ENCODE assay signal across 9 cellular contexts in the genomic region with DNA sequence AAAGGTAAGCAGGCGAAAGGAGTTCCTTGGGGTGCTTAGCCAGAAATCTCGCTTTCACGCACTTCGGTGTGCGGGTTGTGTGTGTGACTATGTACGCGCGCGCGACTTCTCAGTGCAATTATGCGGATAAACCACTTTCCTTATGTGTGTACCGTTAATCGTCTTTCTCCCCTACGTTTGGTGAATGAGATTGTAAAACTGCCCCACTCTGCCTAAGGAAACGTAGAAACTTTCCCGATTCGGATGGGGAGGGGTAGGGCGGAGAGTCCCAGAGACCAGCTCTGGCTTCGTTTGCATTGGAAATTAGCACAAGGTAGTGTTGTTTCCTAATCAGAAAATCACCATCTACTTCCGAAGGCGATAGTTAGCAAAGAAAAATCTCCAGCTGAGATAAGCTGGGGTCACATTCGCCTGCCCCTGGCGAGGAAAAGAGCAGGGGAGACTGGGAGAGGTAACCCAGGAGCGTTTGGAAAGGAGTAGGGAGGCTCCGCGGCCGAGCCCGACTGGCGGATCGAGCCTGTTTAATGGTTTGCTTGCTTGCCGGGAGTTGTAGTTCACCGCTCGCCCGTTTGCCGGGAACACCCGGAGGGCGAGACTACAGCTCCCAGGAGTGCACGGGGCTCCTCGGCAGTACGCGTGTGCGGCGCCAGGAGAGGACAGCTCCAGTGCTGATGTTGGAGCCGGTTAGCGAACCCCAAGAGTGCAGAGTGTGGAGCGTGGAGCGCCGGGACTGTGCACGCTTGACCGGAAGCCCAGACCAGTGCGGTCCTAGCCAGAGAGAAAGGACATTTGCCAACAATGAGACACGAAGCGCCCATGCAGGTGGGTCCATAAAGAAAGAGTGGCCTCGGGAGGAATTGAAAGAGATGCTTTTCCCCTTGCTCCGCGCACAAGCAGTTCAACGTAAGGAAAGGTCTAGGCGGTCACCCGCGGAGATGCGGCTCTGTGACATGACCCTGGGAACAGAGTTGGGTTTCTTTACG. TPM values are rescaled to one million over a fixed set of nuclear protein-coding genes. Genes with fewer than 3 reads are reported as not detected.
DNase-seq lines count a peak whose midpoint lies in the region; ATAC-seq lines count a peak whose summit lies in the region.
"Had no signal": no experiment of that assay in that cellular context is flagged by ENCODE, and none has a peak within 500 bp of the region (broad histone marks: within the 10 kb centered on the region; RNA-seq: fewer than 3 reads in every experiment).

A gene with protein sequence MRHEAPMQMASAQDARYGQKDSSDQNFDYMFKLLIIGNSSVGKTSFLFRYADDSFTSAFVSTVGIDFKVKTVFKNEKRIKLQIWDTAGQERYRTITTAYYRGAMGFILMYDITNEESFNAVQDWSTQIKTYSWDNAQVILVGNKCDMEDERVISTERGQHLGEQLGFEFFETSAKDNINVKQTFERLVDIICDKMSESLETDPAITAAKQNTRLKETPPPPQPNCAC (plus strand): TSS at position 665 of the 983 bp plus-strand sequence. CDS start 134 bp downstream, at position 799.

- H3K4me1 ChIP-seq in CD8-positive, alpha-beta memory T cell (ENCODE audit: insufficient read depth, low read length): no peaks in the 10 kb centered on the region

- H3K27me3 Mint-ChIP-seq in CD8-positive, alpha-beta memory T cell: peaks cover 29 to 36% of the 10 kb centered on the region in 2 donors
- peaks cover 44% of the 10 kb centered on the region for H3K27me3 Mint-ChIP-seq in activated CD8-positive, alpha-beta memory T cell treated with anti-CD3 and anti-CD28 coated beads, Interleukin-2, amount 10 ng/mL, durations not matched to agents 7 days and 5 days

- POLR2A ChIA-PET in CD8-positive, alpha-beta memory T cell (lab: Charles Lee): no interaction called here

- H3K4me3 ChIP-seq in CD8-positive, alpha-beta memory T cell (ENCODE audit: low read length): no peak within 1 kb of the TSS

- peak within 1 kb of the TSS in 6 of 7 donors; percentile 52 to 75 (median 58) for H3K4me3 Mint-ChIP-seq in CD8-positive, alpha-beta memory T cell
- H3K4me3 Mint-ChIP-seq in activated CD8-positive, alpha-beta memory T cell treated with anti-CD3 and anti-CD28 coated beads, Interleukin-2, amount 10 ng/mL, durations not matched to agents 7 days and 5 days: peak within 1 kb of the TSS; percentile 64

- peak within 1 kb of the TSS in 1 of 8 donors; percentile 62 for H3K27ac Mint-ChIP-seq in CD8-positive, alpha-beta memory T cell
- no peak within 1 kb of the TSS for H3K27ac Mint-ChIP-seq in activated CD8-positive, alpha-beta memory T cell treated with anti-CD3 and anti-CD28 coated beads, Interleukin-2, amount 10 ng/mL, durations not matched to agents 7 days and 5 days

- peaks cover 0 to 11% (median 3%) of the 10 kb centered on the region in 5 donors for H3K9me3 Mint-ChIP-seq in CD8-positive, alpha-beta memory T cell
- no peaks in the 10 kb centered on the region for H3K9me3 Mint-ChIP-seq in activated CD8-positive, alpha-beta memory T cell treated with anti-CD3 and anti-CD28 coated beads, Interleukin-2, amount 10 ng/mL, durations not matched to agents 7 days and 5 days (ENCODE audit: low read depth)

- peak in 1 of 5 donors; percentile 4 for DNase-seq in CD8-positive, alpha-beta memory T cell
- DNase-seq in NCI-H510A (lab: John Stamatoyannopoulos, UW): peak; percentile 86
- peak; percentile 75 for DNase-seq in activated CD8-positive, alpha-beta memory T cell treated with anti-CD3 and anti-CD28 coated beads, Interleukin-2, amount 10 ng/mL, durations not matched to agents 7 days and 5 days
- DNase-seq in middle frontal gyrus (ENCODE audit: extremely low spot score, low spot score): peak; percentile 87
- DNase-seq in stimulated activated CD8-positive, alpha-beta memory T cell treated with anti-CD3 and anti-CD28 coated beads, Interleukin-7, amount 100 ng/mL, for 24 hours (ENCODE audit: low read depth): peak; percentile 10

- CTCF ChIA-PET in CD8-positive, alpha-beta memory T cell (lab: Charles Lee): no interaction called here
- CTCF ChIA-PET in activated CD8-positive, alpha-beta memory T cell treated with anti-CD3 and anti-CD28 coated beads, Interleukin-2, amount 10 ng/mL, durations not matched to agents 7 days and 5 days (lab: Charles Lee): no interaction called here

- peaks cover 13% of the 10 kb centered on the region for H3K27me3 ChIP-seq in CD8-positive, alpha-beta memory T cell (ENCODE audit: insufficient read depth, low read length, poor library complexity, severe bottlenecking)

- no peaks in the 10 kb centered on the region for H3K36me3 Mint-ChIP-seq in CD8-positive, alpha-beta memory T cell
- no peaks in the 10 kb centered on the region for H3K36me3 Mint-ChIP-seq in activated CD8-positive, alpha-beta memory T cell treated with anti-CD3 and anti-CD28 coated beads, Interleukin-2, amount 10 ng/mL, durations not matched to agents 7 days and 5 days

- no peak within 1 kb of the TSS for H3K27ac ChIP-seq in CD8-positive, alpha-beta memory T cell (ENCODE audit: low read depth, low read length)

- H3K4me1 Mint-ChIP-seq in CD8-positive, alpha-beta memory T cell: peaks cover 12 to 18% (median 16%) of the 10 kb centered on the region in 3 donors
- H3K4me1 Mint-ChIP-seq in activated CD8-positive, alpha-beta memory T cell treated with anti-CD3 and anti-CD28 coated beads, Interleukin-2, amount 10 ng/mL, durations not matched to agents 7 days and 5 days: peaks cover 16% of the 10 kb centered on the region

- ATAC-seq in GM19395 (IDR thresholded peaks at IDR 0.05; ENCODE audit: unreplicated experiment): peak; percentile 100
- ATAC-seq in HG03442 (IDR thresholded peaks at IDR 0.05; ENCODE audit: unreplicated experiment): peak; percentile 100
- peak; percentile 100 for ATAC-seq in activated CD8-positive, alpha-beta memory T cell treated with anti-CD3 and anti-CD28 coated beads, Interleukin-2, amount 10 ng/mL, durations not matched to agents 7 days and 5 days
- ATAC-seq in esophagus mucosa: peak; percentile 100

- H3K36me3 ChIP-seq in CD8-positive, alpha-beta memory T cell (ENCODE audit: insufficient read depth, low read length): no peaks in the 10 kb centered on the region

- H3K9me3 ChIP-seq in CD8-positive, alpha-beta memory T cell (ENCODE audit: low read length): no peaks in the 10 kb centered on the region

RNA-seq across cellular contexts. Expression of the gene that starts here (rescaled TPM):
- not detected for total RNA-seq in CD8-positive, alpha-beta memory T cell
- polyA plus RNA-seq in CD8-positive, alpha-beta memory T cell: not detected
- not detected for total RNA-seq in activated CD8-positive, alpha-beta memory T cell treated with anti-CD3 and anti-CD28 coated beads, Interleukin-2, amount 10 ng/mL, durations not matched to agents 7 days and 5 days
- 1.8 TPM for total RNA-seq in esophagus mucosa
- total RNA-seq: activated CD8-positive, alpha-beta memory T cell treated with anti-CD3 and anti-CD28 coated beads for 36 hours had no signal

Comparison
In these comparisons a context has a peak if more than half of its experiments do, and no peak if none do; other contexts are left out.
1. Peak in DNase-seq and ATAC-seq in activated CD8-positive, alpha-beta memory T cell treated with anti-CD3 and anti-CD28 coated beads, Interleukin-2, amount 10 ng/mL, durations not matched to agents 7 days and 5 days; RNA of the gene not detected or under 1 TPM.